8 cellular contexts compared by ENCODE assay signal in genomic region chrX:53288173-53288572, GRCh38. TPM values are rescaled to one million over a fixed set of nuclear protein-coding genes. Genes with fewer than 3 reads are reported as not detected.
A peak's percentile ranks its signal among the peaks of the same experiment; 100 is the strongest.
DNase-seq lines count a peak whose midpoint lies in the region; TF ChIP-seq lines count a peak whose summit lies in the region.

No MANE protein-coding gene starts in this region.

- no peak overlapping the region for H3K4me3 ChIP-seq in hepatocyte
- no peak overlapping the region for H3K4me3 ChIP-seq in MM.1S (ENCODE audit: low read length)

- H3K9me3 ChIP-seq in hepatocyte (ENCODE audit: low read depth) = no peaks in the 10 kb centered on the region
- H3K9me3 ChIP-seq in MM.1S (replicated peaks; ENCODE audit: insufficient read depth, low read length) = no peaks in the 10 kb centered on the region

- no peak overlapping the region for H3K27ac Mint-ChIP-seq in activated naive CD4-positive, alpha-beta T cell treated with anti-CD3 and anti-CD28 coated beads, Interleukin-2, amount 50 U/mL, for 24 hours

- H3K9me3 Mint-ChIP-seq in activated naive CD4-positive, alpha-beta T cell treated with anti-CD3 and anti-CD28 coated beads, Interleukin-2, amount 50 U/mL, for 24 hours = no peaks in the 10 kb centered on the region

- no peak for TF ChIP-seq CTCF in hepatocyte (IDR thresholded peaks at IDR 0.05; ENCODE audit: poor library complexity)
- TF ChIP-seq CTCF in MM.1S (IDR thresholded peaks at IDR 0.05; ENCODE audit: low read length) = no peak

- H3K27ac ChIP-seq in substantia nigra (ENCODE audit: low read depth, low read length, poor library complexity, severe bottlenecking) (peak overlapping the region; percentile 58), hepatocyte (no peak overlapping the region), MM.1S (ENCODE audit: low read length) (no peak overlapping the region)

- H3K4me3 Mint-ChIP-seq in activated naive CD4-positive, alpha-beta T cell treated with anti-CD3 and anti-CD28 coated beads, Interleukin-2, amount 50 U/mL, for 24 hours = peak overlapping the region; percentile 79

- DNase-seq in C1 segment of cervical spinal cord (lab: John Stamatoyannopoulos, UW) = peak in 10 of 14 donors; percentile 24 to 76 (median 53)
- peak; percentile 75 for DNase-seq in KBM-7
- peak; percentile 77 for DNase-seq in iPS-NIHi11 (ENCODE audit: low spot score)
- peak in 39 of 49 donors; percentile 1 to 66 (median 39) for DNase-seq in substantia nigra (lab: John Stamatoyannopoulos, UW)
- DNase-seq in hepatocyte (ENCODE audit: low spot score) = no peak
- no peak for DNase-seq in kidney glomerular epithelial cell (lab: John Stamatoyannopoulos, UW)
- no peak for DNase-seq in MM.1S

- no peaks in the 10 kb centered on the region for H3K36me3 ChIP-seq in hepatocyte (replicated peaks; ENCODE audit: insufficient read depth, low read depth)
- H3K36me3 ChIP-seq in MM.1S (replicated peaks; ENCODE audit: insufficient read depth, low read length) = no peaks in the 10 kb centered on the region

- H3K4me2 ChIP-seq in hepatocyte (no peak overlapping the region), MM.1S (ENCODE audit: low read depth, low read length) (no peak overlapping the region)

- H3K79me2 ChIP-seq in hepatocyte = no peaks in the 10 kb centered on the region
- no peaks in the 10 kb centered on the region for H3K79me2 ChIP-seq in MM.1S (ENCODE audit: low read length)

- peaks cover 29% of the 10 kb centered on the region for H3K4me1 Mint-ChIP-seq in activated naive CD4-positive, alpha-beta T cell treated with anti-CD3 and anti-CD28 coated beads, Interleukin-2, amount 50 U/mL, for 24 hours

- no peaks in the 10 kb centered on the region for H3K9me2 ChIP-seq in hepatocyte (replicated peaks; ENCODE audit: insufficient read depth)
- H3K9me2 ChIP-seq in MM.1S (replicated peaks; ENCODE audit: insufficient read depth, low read length) = no peaks in the 10 kb centered on the region

- H3K27me3 Mint-ChIP-seq in activated naive CD4-positive, alpha-beta T cell treated with anti-CD3 and anti-CD28 coated beads, Interleukin-2, amount 50 U/mL, for 24 hours = no peaks in the 10 kb centered on the region

- in situ Hi-C loops in KBM-7 (cut with MboI; ENCODE audit: low pct_unique_long_range_greater_than_20kb, low sequenced_read_pairs) = no loop called here

- no peak overlapping the region for H2AFZ ChIP-seq in hepatocyte
- no peak overlapping the region for H2AFZ ChIP-seq in MM.1S (ENCODE audit: low read length)

- H3K36me3 Mint-ChIP-seq in activated naive CD4-positive, alpha-beta T cell treated with anti-CD3 and anti-CD28 coated beads, Interleukin-2, amount 50 U/mL, for 24 hours = no peaks in the 10 kb centered on the region

- H3F3A ChIP-seq in MM.1S (ENCODE audit: insufficient read depth, low read length) = no peaks in the 10 kb centered on the region

- 56% methylated on average over 8 of the region's 8 CpGs for WGBS in hepatocyte (ENCODE audit: low lambda C conversion rate, missing lambda C conversion rate)

- no peaks in the 10 kb centered on the region for H3K27me3 ChIP-seq in hepatocyte
- no peaks in the 10 kb centered on the region for H3K27me3 ChIP-seq in MM.1S (replicated peaks; ENCODE audit: insufficient read depth, low read length)

- H4K20me1 ChIP-seq in hepatocyte (ENCODE audit: insufficient read depth, poor library complexity, severe bottlenecking) = no peaks in the 10 kb centered on the region
- no peaks in the 10 kb centered on the region for H4K20me1 ChIP-seq in MM.1S (ENCODE audit: insufficient read depth, low read length)

- H3K4me1 ChIP-seq in hepatocyte (ENCODE audit: insufficient read depth) (no peaks in the 10 kb centered on the region), MM.1S (ENCODE audit: low read length) (no peaks in the 10 kb centered on the region)

- no peak overlapping the region for H3K9ac ChIP-seq in MM.1S (ENCODE audit: low read length)

RNA-seq across cellular contexts. Expression of gene IQSEC2, which starts 6.8 kb away (rescaled TPM):
- 7.0 and 8.4 TPM in 2 replicates for total RNA-seq in hepatocyte
- polyA plus RNA-seq in hepatocyte = 3.7 and 4.4 TPM in 2 replicates

Comparison
In these comparisons a context has a peak if more than half of its experiments do, and no peak if none do; other contexts are left out.
1. DNase-seq: peak in C1 segment of cervical spinal cord (10 of 14), KBM-7 (single experiment), iPS-NIHi11 (single experiment) and substantia nigra (39 of 49); none in hepatocyte (single experiment), kidney glomerular epithelial cell (single experiment) and MM.1S (single experiment).